ENCODE assay signal across 17 cellular contexts in genomic region chr4:20629180-20630115, GRCh38.
DNase-seq lines count a peak whose midpoint lies in the region; ATAC-seq, FAIRE-seq and TF ChIP-seq lines count a peak whose summit lies in the region.
"Had no signal": no experiment of that assay in that cellular context is flagged by ENCODE, and none has a peak within 500 bp of the region (broad histone marks: within the 10 kb centered on the region; RNA-seq: fewer than 3 reads in every experiment).

No MANE protein-coding gene starts in this region.

- H3K79me2 ChIP-seq in PC-9 (ENCODE audit: low read depth) = no peaks in the 10 kb centered on the region

- H3K27me3 ChIP-seq in transverse colon (no peaks in the 10 kb centered on the region), PC-9 (ENCODE audit: insufficient read depth, low read depth) (0 out of 2 replicates have a peak, but pooled peaks cover 2% of the 10 kb centered on the region)
- H3K27me3 ChIP-seq: dorsolateral prefrontal cortex, MG63, suprapubic skin had no signal

- H3K27me3 Mint-ChIP-seq in activated naive CD8-positive, alpha-beta T cell treated with anti-CD3 and anti-CD28 coated beads, Interleukin-2, amount 10 ng/mL, durations not matched to agents 7 days and 5 days = peaks cover 9% of the 10 kb centered on the region
- H3K27me3 Mint-ChIP-seq in activated naive CD8-positive, alpha-beta T cell treated with anti-CD3 and anti-CD28 coated beads, Interleukin-2, amount 50 U/mL, for 24 hours = peaks cover 7% of the 10 kb centered on the region

- H3K4me1 ChIP-seq in transverse colon (peaks cover 0 to 39% (median 16%) of the 10 kb centered on the region in 4 donors), PC-9 (replicated peaks; ENCODE audit: insufficient read depth) (no peaks in the 10 kb centered on the region)
- H3K4me1 ChIP-seq: suprapubic skin had no signal

- H3K36me3 Mint-ChIP-seq in activated naive CD8-positive, alpha-beta T cell treated with anti-CD3 and anti-CD28 coated beads, Interleukin-2, amount 10 ng/mL, durations not matched to agents 7 days and 5 days = no peaks in the 10 kb centered on the region
- H3K36me3 Mint-ChIP-seq in activated naive CD8-positive, alpha-beta T cell treated with anti-CD3 and anti-CD28 coated beads, Interleukin-2, amount 50 U/mL, for 24 hours (ENCODE audit: low read depth) = no peaks in the 10 kb centered on the region

- TF ChIP-seq EP300 in transverse colon (IDR thresholded peaks at IDR 0.05; ENCODE audit: low read depth) = no peak

- DNase-seq in activated naive CD8-positive, alpha-beta T cell treated with anti-CD3 and anti-CD28 coated beads, Interleukin-2, amount 10 ng/mL, durations not matched to agents 7 days and 5 days = no peak
- DNase-seq in activated naive CD8-positive, alpha-beta T cell treated with anti-CD3 and anti-CD28 coated beads, Interleukin-2, amount 50 U/mL, for 24 hours = no peak
- peak; percentile 18 for DNase-seq in KBM-7
- DNase-seq in SKM-1 treated with dmso at 0.1 percent for 144 hours (lab: John Stamatoyannopoulos, UW; ENCODE audit: unreplicated experiment) = peak; percentile 39
- no peak for DNase-seq in transverse colon
- no peak for DNase-seq in PC-9
- DNase-seq in GM12891 (ENCODE audit: insufficient read length, low spot score) = no peak
- DNase-seq: activated CD4-positive, alpha-beta memory T cell treated with anti-CD3 and anti-CD28 coated beads, Interleukin-2, amount 10 ng/mL, durations not matched to agents 7 days and 5 days; dorsolateral prefrontal cortex; GF-D8; mammary epithelial cell; MG63; NCI-H510A; T-helper 9 cell had no signal

- POLR2A ChIA-PET in activated naive CD8-positive, alpha-beta T cell treated with anti-CD3 and anti-CD28 coated beads, Interleukin-2, amount 10 ng/mL, durations not matched to agents 7 days and 5 days (lab: Charles Lee) = no interaction called here
- POLR2A ChIA-PET in PC-9 (lab: Charles Lee; ENCODE audit: unreplicated experiment) = no interaction called here

- in situ Hi-C loops in KBM-7 (cut with MboI; ENCODE audit: low pct_unique_long_range_greater_than_20kb, low sequenced_read_pairs) (no loop called here), transverse colon (cut with MboI; ENCODE audit: low pct_ligation_motif_present in 1 of 4, low pct_unique_long_range_greater_than_20kb in 1 of 4, low sequenced_read_pairs in 3 of 4) (no loop called here)

- WGBS in transverse colon (ENCODE audit: low coverage in 1 of 2), 2 donors = 45% methylated on average over 5 to 7 of the region's 7 CpGs

- no peaks in the 10 kb centered on the region for H3K9me3 ChIP-seq in transverse colon
- H3K9me3 ChIP-seq in PC-9 (ENCODE audit: insufficient read depth, low read depth) = no peaks in the 10 kb centered on the region
- H3K9me3 ChIP-seq: MG63, suprapubic skin had no signal

- TF ChIP-seq CTCF in transverse colon (IDR thresholded peaks at IDR 0.05) (no peak), PC-9 (conservative IDR thresholded peaks at IDR 0.05) (no peak)

- H3K4me2 ChIP-seq in PC-9 = no peak overlapping the region

- FAIRE-seq in GM12891 (lab: Jason Lieb, UNC) = no peak

- no peak overlapping the region for H3K4me3 Mint-ChIP-seq in activated naive CD8-positive, alpha-beta T cell treated with anti-CD3 and anti-CD28 coated beads, Interleukin-2, amount 10 ng/mL, durations not matched to agents 7 days and 5 days
- H3K4me3 Mint-ChIP-seq in activated naive CD8-positive, alpha-beta T cell treated with anti-CD3 and anti-CD28 coated beads, Interleukin-2, amount 50 U/mL, for 24 hours = no peak overlapping the region
- H3K4me3 Mint-ChIP-seq: activated CD4-positive, alpha-beta memory T cell treated with anti-CD3 and anti-CD28 coated beads, Interleukin-2, amount 10 ng/mL, durations not matched to agents 7 days and 5 days had no signal

- H3K27ac ChIP-seq in transverse colon = peak overlapping the region; percentile 49 to 70 (median 66)
- no peak overlapping the region for H3K27ac ChIP-seq in PC-9
- H3K27ac ChIP-seq: suprapubic skin had no signal

- H3K9me3 Mint-ChIP-seq in activated naive CD8-positive, alpha-beta T cell treated with anti-CD3 and anti-CD28 coated beads, Interleukin-2, amount 10 ng/mL, durations not matched to agents 7 days and 5 days = peaks cover 1% of the 10 kb centered on the region
- no peaks in the 10 kb centered on the region for H3K9me3 Mint-ChIP-seq in activated naive CD8-positive, alpha-beta T cell treated with anti-CD3 and anti-CD28 coated beads, Interleukin-2, amount 50 U/mL, for 24 hours
- H3K9me3 Mint-ChIP-seq: activated CD4-positive, alpha-beta memory T cell treated with anti-CD3 and anti-CD28 coated beads, Interleukin-2, amount 10 ng/mL, durations not matched to agents 7 days and 5 days had no signal

- peak overlapping the region; percentile 15 for H3K27ac Mint-ChIP-seq in activated naive CD8-positive, alpha-beta T cell treated with anti-CD3 and anti-CD28 coated beads, Interleukin-2, amount 10 ng/mL, durations not matched to agents 7 days and 5 days
- no peak overlapping the region for H3K27ac Mint-ChIP-seq in activated naive CD8-positive, alpha-beta T cell treated with anti-CD3 and anti-CD28 coated beads, Interleukin-2, amount 50 U/mL, for 24 hours
- H3K27ac Mint-ChIP-seq: activated CD4-positive, alpha-beta memory T cell treated with anti-CD3 and anti-CD28 coated beads, Interleukin-2, amount 10 ng/mL, durations not matched to agents 7 days and 5 days had no signal

- peaks cover 3% of the 10 kb centered on the region for H3K4me1 Mint-ChIP-seq in activated naive CD8-positive, alpha-beta T cell treated with anti-CD3 and anti-CD28 coated beads, Interleukin-2, amount 10 ng/mL, durations not matched to agents 7 days and 5 days
- no peaks in the 10 kb centered on the region for H3K4me1 Mint-ChIP-seq in activated naive CD8-positive, alpha-beta T cell treated with anti-CD3 and anti-CD28 coated beads, Interleukin-2, amount 50 U/mL, for 24 hours
- H3K4me1 Mint-ChIP-seq: activated CD4-positive, alpha-beta memory T cell treated with anti-CD3 and anti-CD28 coated beads, Interleukin-2, amount 10 ng/mL, durations not matched to agents 7 days and 5 days had no signal

- BruUV-seq in PC-9 (replicated peaks; lab: Mats Ljungman, UMichigan) = no TSS peak

- H3K4me3 ChIP-seq in transverse colon (no peak overlapping the region), PC-9 (no peak overlapping the region)
- H3K4me3 ChIP-seq: dorsolateral prefrontal cortex, MG63, skin epidermis, suprapubic skin had no signal

- no peaks in the 10 kb centered on the region for H3F3A ChIP-seq in PC-9 (ENCODE audit: insufficient read depth, low read depth)

- H3K36me3 ChIP-seq in transverse colon = no peaks in the 10 kb centered on the region
- H3K36me3 ChIP-seq in PC-9 (ENCODE audit: low read depth) = no peaks in the 10 kb centered on the region
- H3K36me3 ChIP-seq: MG63, suprapubic skin had no signal

- CTCF ChIA-PET in PC-9 (lab: Charles Lee) = no interaction called here

- intact Hi-C loops in transverse colon (cut with DNase I; ENCODE audit: low total_unique reads) = no loop called here
- intact Hi-C loops in PC-9 (cut with micrococcal nuclease; ENCODE audit: unreplicated experiment) = no loop called here

- H2AFZ ChIP-seq in PC-9 = no peak overlapping the region

- no peaks in the 10 kb centered on the region for H3K9me2 ChIP-seq in PC-9 (ENCODE audit: insufficient read depth)

- ATAC-seq in activated naive CD8-positive, alpha-beta T cell treated with anti-CD3 and anti-CD28 coated beads, Interleukin-2, amount 10 ng/mL, durations not matched to agents 7 days and 5 days (ENCODE audit: low read depth) = peak; percentile 33
- no peak for ATAC-seq in activated naive CD8-positive, alpha-beta T cell treated with anti-CD3 and anti-CD28 coated beads, Interleukin-2, amount 50 U/mL, for 24 hours
- ATAC-seq in GM18861 (IDR thresholded peaks at IDR 0.05; ENCODE audit: unreplicated experiment) = no peak

- no peaks in the 10 kb centered on the region for H4K20me1 ChIP-seq in PC-9 (ENCODE audit: insufficient read depth)

- no peak for TF ChIP-seq POLR2A in transverse colon (IDR thresholded peaks at IDR 0.05)
- TF ChIP-seq POLR2A in GM12891 (IDR thresholded peaks at IDR 0.05; ENCODE audit: low read depth, low read length) = no peak

TF ChIP-seq in GM12891, 5 proteins besides CTCF, POLR2A, EP300 and RAD21:
- TF ChIP-seq SPI1 (IDR thresholded peaks at IDR 0.05; ENCODE audit: low read depth, low read length) (no peak), PAX5 (IDR thresholded peaks at IDR 0.05; ENCODE audit: insufficient read depth, low read length, severe bottlenecking) (no peak), POU2F2 (IDR thresholded peaks at IDR 0.05; ENCODE audit: low read depth, low read length) (no peak), TAF1 (IDR thresholded peaks at IDR 0.05; ENCODE audit: low read depth, low read length) (no peak), POLR2AphosphoS5 (IDR thresholded peaks at IDR 0.05; ENCODE audit: low read depth, low read length) (no peak)

Comparison
In these comparisons a context has a peak if more than half of its experiments do, and no peak if none do; other contexts are left out.
1. DNase-seq: peak in KBM-7 (single experiment) and SKM-1 treated with dmso at 0.1 percent for 144 hours (single experiment); none in activated naive CD8-positive, alpha-beta T cell treated with anti-CD3 and anti-CD28 coated beads, Interleukin-2, amount 10 ng/mL, durations not matched to agents 7 days and 5 days (single experiment), activated naive CD8-positive, alpha-beta T cell treated with anti-CD3 and anti-CD28 coated beads, Interleukin-2, amount 50 U/mL, for 24 hours (single experiment), transverse colon (single experiment), PC-9 (0 of 2) and GM12891 (single experiment).